8 cellular contexts compared by ENCODE assay signal in the genomic region with DNA sequence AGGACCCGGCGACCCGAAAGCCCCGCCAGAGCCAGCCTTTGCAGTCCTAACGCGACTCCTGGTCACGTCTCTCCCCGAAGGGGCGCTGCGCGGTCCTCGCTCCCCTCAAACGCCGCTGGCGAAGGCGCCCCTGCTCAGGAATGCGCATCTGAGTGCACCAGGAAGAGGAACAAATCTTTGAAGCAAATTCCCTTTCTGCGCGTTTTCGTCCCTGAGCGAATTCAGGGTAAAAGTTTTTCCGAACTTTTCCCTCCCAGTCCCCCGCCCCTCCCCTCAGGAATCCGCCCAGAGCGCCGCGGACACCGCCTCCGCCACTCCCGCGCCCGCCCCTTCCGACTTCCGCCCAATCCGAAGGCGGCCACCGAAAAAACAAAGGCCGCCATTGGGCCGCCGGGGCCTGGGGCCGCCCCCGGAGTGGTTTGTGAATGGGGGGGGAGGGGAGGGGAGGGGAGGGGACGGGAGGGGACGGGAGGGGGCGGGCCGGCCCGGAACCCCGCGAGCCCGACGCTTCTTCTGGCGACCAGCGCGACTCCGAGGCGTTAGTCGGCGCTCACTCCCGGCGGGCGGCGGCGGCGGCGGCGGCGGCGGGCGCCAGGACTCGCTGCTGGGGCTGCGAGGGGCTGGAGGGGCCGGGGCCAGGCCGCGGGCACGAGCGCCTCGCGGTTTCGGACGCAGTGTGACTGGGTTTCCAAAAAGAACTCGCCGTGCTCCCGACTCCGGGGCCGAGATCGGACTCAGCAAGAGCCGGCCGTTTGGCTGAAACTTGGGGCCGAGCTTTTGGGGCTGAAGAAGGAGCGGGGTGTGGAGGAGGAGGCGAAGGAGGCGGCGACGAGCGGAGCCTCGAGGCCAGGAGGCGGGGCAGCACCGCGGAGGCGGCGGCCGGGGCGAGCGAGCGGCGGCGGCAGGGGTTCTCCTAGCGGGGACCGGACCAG. TPM values are rescaled to one million over a fixed set of nuclear protein-coding genes. Genes with fewer than 3 reads are reported as not detected.
DNase-seq lines count a peak whose midpoint lies in the region; ATAC-seq and TF ChIP-seq lines count a peak whose summit lies in the region.

A gene (plus strand): TSS at position 539 of the 932 bp plus-strand sequence. CDS start 793 bp downstream, outside the sequence.

- H3K4me1 ChIP-seq in right lobe of liver, result peaks cover 0 to 21% (median 0%) of the 10 kb centered on the region in 4 donors

- under 1% methylated on average over 43 of the region's 109 CpGs for WGBS in right lobe of liver (ENCODE audit: insufficient coverage, low coverage, low lambda C conversion rate, missing lambda C conversion rate)

- no peaks in the 10 kb centered on the region for H3K36me3 ChIP-seq in right lobe of liver

- peaks cover 0 to 15% of the 10 kb centered on the region in 2 donors for H3K27me3 ChIP-seq in right lobe of liver

- DNase-seq in AG09309 (ENCODE audit: low read depth), result peak; percentile 72
- peak; percentile 75 for DNase-seq in NCI-H446 treated with DMSO at 0.1 percent for 48 hours (lab: John Stamatoyannopoulos, UW)
- peak; percentile 77 to 80 for DNase-seq in activated CD4-positive, alpha-beta T cell treated with anti-CD3 and anti-CD28 coated beads, Interleukin-2, amount 50 U/mL, for 4 hours
- peak; percentile 83 for DNase-seq in dermis blood vessel endothelial cell
- peak; percentile 93 to 95 (median 94) for DNase-seq in right lobe of liver
- DNase-seq in stimulated activated CD4-positive, alpha-beta T cell treated with anti-CD3 and anti-CD28 coated beads, Interleukin-4, amount 100 ng/mL, for 1 hour, result peak; percentile 85

- peak; percentile 57 for TF ChIP-seq POLR2A in right lobe of liver (IDR thresholded peaks at IDR 0.05)

- intact Hi-C loops in right lobe of liver (cut with DNase I), result no loop called here

- peak within 1 kb of the TSS; percentile 59 to 67 (median 59) for H3K27ac ChIP-seq in right lobe of liver

- H3K4me3 ChIP-seq in AG09309 (ENCODE audit: control insufficient read depth, low read depth, low read length) (peak within 1 kb of the TSS; percentile 82), right lobe of liver (peak within 1 kb of the TSS; percentile 61 to 87 (median 71))

- no peaks in the 10 kb centered on the region for H3K9me3 ChIP-seq in right lobe of liver

- TF ChIP-seq CTCF in AG09309 (IDR thresholded peaks at IDR 0.05; ENCODE audit: control insufficient read depth, insufficient read depth, low read depth, low read length, missing control alignments) (no peak), right lobe of liver (IDR thresholded peaks at IDR 0.05) (peak in 1 of 4 donors; percentile 3)

- ATAC-seq in GM18861 (IDR thresholded peaks at IDR 0.05; ENCODE audit: unreplicated experiment) (peak; percentile 61), HG03103 (IDR thresholded peaks at IDR 0.05; ENCODE audit: low read depth, unreplicated experiment) (peak; percentile 62), right lobe of liver (peak; percentile 96 to 98 (median 97))

RNA-seq across cellular contexts. Expression of the gene that starts here (rescaled TPM):
- 0.19 and 0.68 TPM in 2 replicates for total RNA-seq in dermis blood vessel endothelial cell
- 1 to 10 TPM in 2 of 6 experiments, under 1 TPM in 4; 0.48 to 1.4 (median 0.65) TPM for total RNA-seq in right lobe of liver

Comparison
In these comparisons a context has a peak if more than half of its experiments do, and no peak if none do; other contexts are left out.
1. Peak in every context shown above with its lines: DNase-seq, ATAC-seq, H3K4me3 ChIP-seq and H3K27ac ChIP-seq.
2. Peak in DNase-seq in dermis blood vessel endothelial cell; RNA of the gene not detected or under 1 TPM.